12 cellular contexts compared by ENCODE assay signal in genomic region chr1:164188507-164188906, GRCh38.
DNase-seq lines count a peak whose midpoint lies in the region; ATAC-seq and TF ChIP-seq lines count a peak whose summit lies in the region.
"Had no signal": no experiment of that assay in that cellular context is flagged by ENCODE, and none has a peak within 500 bp of the region (broad histone marks: within the 10 kb centered on the region; RNA-seq: fewer than 3 reads in every experiment).

No MANE protein-coding gene starts in this region.

- H4K91ac ChIP-seq in neuronal stem cell (ENCODE audit: low read depth, low read length, poor library complexity), result no peak overlapping the region

- H3K27ac Mint-ChIP-seq in glutamatergic neuron (ENCODE audit: unreplicated experiment), result peak overlapping the region; percentile 23

- no peak overlapping the region for H2AK5ac ChIP-seq in neuronal stem cell (ENCODE audit: low read depth, low read length)

- H3K27me3 ChIP-seq in neuronal stem cell (ENCODE audit: control insufficient read depth in 3 of 3, insufficient read depth in 3 of 3, low read depth in 1 of 3, low read length in 3 of 3) (no peaks in the 10 kb centered on the region), A673 (replicated peaks; ENCODE audit: insufficient read depth, low read depth, low read length, poor library complexity) (no peaks in the 10 kb centered on the region)
- H3K27me3 ChIP-seq: BE2C had no signal

- H3K27me3 Mint-ChIP-seq in glutamatergic neuron (ENCODE audit: unreplicated experiment), result no peaks in the 10 kb centered on the region
- H3K27me3 Mint-ChIP-seq: CD4-positive, alpha-beta memory T cell had no signal

- H2BK120ac ChIP-seq in neuronal stem cell (ENCODE audit: low read depth, low read length), result no peak overlapping the region

- no peak overlapping the region for H3K9ac ChIP-seq in neuronal stem cell (ENCODE audit: low read depth, low read length, poor library complexity)

- H3K4me1 Mint-ChIP-seq in glutamatergic neuron (ENCODE audit: low read depth, unreplicated experiment), result peaks cover 3% of the 10 kb centered on the region
- H3K4me1 Mint-ChIP-seq: CD4-positive, alpha-beta memory T cell had no signal

- CTCF ChIA-PET in A673 (lab: Charles Lee), result no interaction called here

- H3K27ac ChIP-seq in neuronal stem cell (replicated peaks; ENCODE audit: low read length), result no peak overlapping the region
- H3K27ac ChIP-seq in A673 (ENCODE audit: low read depth, low read length, poor library complexity, severe bottlenecking), result no peak overlapping the region

- H3K4ac ChIP-seq in neuronal stem cell (ENCODE audit: low read length), result no peak overlapping the region

- H4K8ac ChIP-seq in neuronal stem cell (ENCODE audit: low read depth, low read length), result no peak overlapping the region

- POLR2A ChIA-PET in A673 (lab: Charles Lee; ENCODE audit: low non-redundant PET), result no interaction called here

- no peak overlapping the region for H2BK5ac ChIP-seq in neuronal stem cell (ENCODE audit: low read length)

- H3K9me3 ChIP-seq in neuronal stem cell (replicated peaks in 1 of 2; ENCODE audit: control insufficient read depth in 2 of 2, insufficient read depth in 1 of 2, low read depth in 1 of 2, low read length in 2 of 2) (no peaks in the 10 kb centered on the region), A673 (ENCODE audit: low read depth, low read length, poor library complexity, severe bottlenecking) (no peaks in the 10 kb centered on the region)
- H3K9me3 ChIP-seq: BE2C had no signal

- H2BK15ac ChIP-seq in neuronal stem cell (ENCODE audit: low read length), result no peak overlapping the region

- no peak overlapping the region for H2BK12ac ChIP-seq in neuronal stem cell (ENCODE audit: low read length)

- no peak overlapping the region for H2AFZ ChIP-seq in neuronal stem cell (ENCODE audit: low read length)

- H3K4me2 ChIP-seq in neuronal stem cell (ENCODE audit: insufficient read depth, low read length, poor library complexity, severe bottlenecking), result no peak overlapping the region

- H3K14ac ChIP-seq in neuronal stem cell (ENCODE audit: low read length), result no peak overlapping the region

- H3K4me1 ChIP-seq in neuronal stem cell (ENCODE audit: control insufficient read depth in 2 of 2, insufficient read depth in 1 of 2, low read depth in 1 of 2, low read length in 2 of 2) (peaks cover 0 to 1% of the 10 kb centered on the region in 2 donors), A673 (ENCODE audit: insufficient read depth, low read length, poor library complexity, severe bottlenecking) (no peaks in the 10 kb centered on the region)
- H3K4me1 ChIP-seq: BE2C had no signal

- WGBS in neuronal stem cell (ENCODE audit: extremely low coverage in 2 of 2, insufficient read length in 2 of 2, insufficient replicate concordance in 1 of 2), 2 donors, result no CpG with 5 or more reads among the region's 4 CpGs

- no peak overlapping the region for H3K4me3 ChIP-seq in neuronal stem cell (ENCODE audit: low read length in 2 of 2)
- H3K4me3 ChIP-seq in A673 (ENCODE audit: low read depth, low read length, poor library complexity, severe bottlenecking), result no peak overlapping the region

- no peak overlapping the region for H3K4me3 Mint-ChIP-seq in glutamatergic neuron (ENCODE audit: unreplicated experiment)
- H3K4me3 Mint-ChIP-seq: CD4-positive, alpha-beta memory T cell had no signal

- H3K36me3 ChIP-seq in neuronal stem cell (replicated peaks in 1 of 2; ENCODE audit: control insufficient read depth in 2 of 2, insufficient read depth in 2 of 2, low read length in 2 of 2), result no peaks in the 10 kb centered on the region
- no peaks in the 10 kb centered on the region for H3K36me3 ChIP-seq in A673 (ENCODE audit: insufficient read depth, low read length, poor library complexity, severe bottlenecking)
- H3K36me3 ChIP-seq: BE2C had no signal

- DNase-seq in NCI-H1092 (lab: John Stamatoyannopoulos, UW), result peak; percentile 43
- DNase-seq in NCI-H2107 treated with DMSO at 0.1 percent for 48 hours (lab: John Stamatoyannopoulos, UW; ENCODE audit: unreplicated experiment), result peak; percentile 52
- DNase-seq in glutamatergic neuron, result no peak
- DNase-seq in neuronal stem cell (ENCODE audit: low spot score), result peak; percentile 21
- no peak for DNase-seq in A673 (ENCODE audit: low spot score)
- no peak for DNase-seq in mesenteric fat pad (ENCODE audit: low spot score)
- DNase-seq: BE2C, DMS79 treated with DMSO at 0.1 percent for 48 hours, NCI-H187, NCI-H748 treated with DMSO at 0.1 percent for 48 hours had no signal

- H3K36me3 Mint-ChIP-seq in glutamatergic neuron (ENCODE audit: unreplicated experiment), result no peaks in the 10 kb centered on the region
- H3K36me3 Mint-ChIP-seq: CD4-positive, alpha-beta memory T cell had no signal

- TF ChIP-seq CTCF in glutamatergic neuron (IDR thresholded peaks at IDR 0.05; ENCODE audit: partially characterized antibody, unreplicated experiment) (no peak), A673 (conservative IDR thresholded peaks at IDR 0.05; ENCODE audit: low read depth, low read length) (no peak)

- intact Hi-C loops in A673 (cut with micrococcal nuclease; ENCODE audit: unreplicated experiment), result no loop called here

- H3K23ac ChIP-seq in neuronal stem cell (ENCODE audit: low read depth, low read length, poor library complexity), result no peak overlapping the region

- H3K9me3 Mint-ChIP-seq in glutamatergic neuron (ENCODE audit: unreplicated experiment), result no peaks in the 10 kb centered on the region

- no peak for ATAC-seq in GM18873 (IDR thresholded peaks at IDR 0.05; ENCODE audit: low FRiP score, unreplicated experiment)

- H3K79me1 ChIP-seq in neuronal stem cell (ENCODE audit: low read depth, low read length), result no peaks in the 10 kb centered on the region

- BruUV-seq in A673 (replicated peaks; lab: Mats Ljungman, UMichigan), result no TSS peak

- no peak overlapping the region for H3K18ac ChIP-seq in neuronal stem cell (ENCODE audit: low read length)

Comparison
In these comparisons a context has a peak if more than half of its experiments do, and no peak if none do; other contexts are left out.
1. DNase-seq: peak in NCI-H1092 (single experiment), NCI-H2107 treated with DMSO at 0.1 percent for 48 hours (single experiment) and neuronal stem cell (single experiment); none in glutamatergic neuron (single experiment), A673 (single experiment) and mesenteric fat pad (single experiment).